In the genomic region with DNA sequence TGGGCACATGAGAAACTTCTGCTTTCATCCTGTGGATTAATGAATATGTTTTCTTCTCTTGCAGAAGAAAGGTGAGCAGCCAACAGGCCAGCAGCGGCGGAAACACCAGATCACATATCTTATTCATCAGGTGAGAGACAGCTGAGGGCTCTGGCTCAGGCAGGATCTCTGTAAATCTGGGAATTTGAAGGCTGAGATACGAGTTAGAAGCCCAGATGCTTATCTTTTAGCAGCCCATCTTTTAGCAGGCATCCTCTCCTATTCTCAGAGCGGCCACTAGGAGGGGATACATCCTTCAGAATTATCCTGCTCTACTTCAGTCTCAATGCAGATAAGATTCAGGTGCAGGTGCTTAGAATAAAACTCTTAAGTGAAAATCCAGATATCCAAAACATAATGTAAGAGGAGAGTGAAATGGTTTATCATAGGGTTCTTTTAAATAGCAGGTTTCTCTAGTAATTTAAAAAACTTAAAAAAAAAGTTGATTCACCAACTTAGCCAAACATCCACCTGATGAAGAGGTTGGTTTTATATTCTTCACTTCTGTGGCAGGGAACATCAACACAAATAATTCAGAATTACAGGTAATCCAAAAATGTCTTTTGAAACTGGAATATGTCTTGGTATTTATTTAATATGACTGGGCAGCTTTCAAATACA, we compare ENCODE assay signal across 7 cellular contexts. TPM values are rescaled to one million over a fixed set of nuclear protein-coding genes. Genes with fewer than 3 reads are reported as not detected.
DNase-seq lines count a peak whose midpoint lies in the region; ATAC-seq and FAIRE-seq lines count a peak whose summit lies in the region.

No MANE protein-coding gene starts in this region.

- H3K27ac Mint-ChIP-seq in activated naive CD8-positive, alpha-beta T cell treated with anti-CD3 and anti-CD28 coated beads for 36 hours: no peak overlapping the region

- no peak for ATAC-seq in GM18519 (IDR thresholded peaks at IDR 0.05; ENCODE audit: low FRiP score, unreplicated experiment)

- peaks cover 27% of the 10 kb centered on the region for H3K36me3 Mint-ChIP-seq in activated naive CD8-positive, alpha-beta T cell treated with anti-CD3 and anti-CD28 coated beads for 36 hours

- H3K4me3 Mint-ChIP-seq in activated naive CD8-positive, alpha-beta T cell treated with anti-CD3 and anti-CD28 coated beads for 36 hours: no peak overlapping the region

- H3K4me1 Mint-ChIP-seq in activated naive CD8-positive, alpha-beta T cell treated with anti-CD3 and anti-CD28 coated beads for 36 hours: peaks cover 3% of the 10 kb centered on the region

- H3K27me3 Mint-ChIP-seq in activated naive CD8-positive, alpha-beta T cell treated with anti-CD3 and anti-CD28 coated beads for 36 hours: no peaks in the 10 kb centered on the region

- DNase-seq in ELR (ENCODE audit: low read depth): peak; percentile 79
- peak; percentile 69 for DNase-seq in Jurkat, Clone E6-1 (ENCODE audit: low read depth, low spot score)
- peak; percentile 45 for DNase-seq in RCC 7860 (ENCODE audit: low spot score)
- peak; percentile 48 for DNase-seq in activated naive CD8-positive, alpha-beta T cell treated with anti-CD3 and anti-CD28 coated beads for 36 hours
- peak; percentile 57 for DNase-seq in hepatic stellate cell (ENCODE audit: low spot score)
- peak; percentile 48 for DNase-seq in stimulated activated CD4-positive, alpha-beta T cell treated with anti-CD3 and anti-CD28 coated beads, Interleukin-2, amount 100 ng/mL, for 4 hours (ENCODE audit: low read depth)

- FAIRE-seq in RCC 7860 (lab: Jason Lieb, UNC): peak; percentile 58

- no peak overlapping the region for H3K4me3 ChIP-seq in Jurkat, Clone E6-1 (ENCODE audit: low read length)

- H3K9me3 Mint-ChIP-seq in activated naive CD8-positive, alpha-beta T cell treated with anti-CD3 and anti-CD28 coated beads for 36 hours: no peaks in the 10 kb centered on the region

RNA-seq across cellular contexts. Expression of a gene that starts 19.3 kb away (rescaled TPM):
- 21.8 TPM for polyA plus RNA-seq in Jurkat, Clone E6-1 (2012; ENCODE audit: insufficient read depth, insufficient read length)
- total RNA-seq in activated naive CD8-positive, alpha-beta T cell treated with anti-CD3 and anti-CD28 coated beads for 36 hours: 100 to 1,000 TPM; 186 TPM

RNA-seq across cellular contexts. Expression of a gene that starts 30.0 kb away (rescaled TPM):
- 84.1 TPM for polyA plus RNA-seq in Jurkat, Clone E6-1 (2012; ENCODE audit: insufficient read depth, insufficient read length)
- 10 to 100 TPM; 91.8 to 96.0 TPM for total RNA-seq in activated naive CD8-positive, alpha-beta T cell treated with anti-CD3 and anti-CD28 coated beads for 36 hours

RNA-seq across cellular contexts. Expression of a gene that starts 45.9 kb away (rescaled TPM):
- 382 TPM for polyA plus RNA-seq in Jurkat, Clone E6-1 (2012; ENCODE audit: insufficient read depth, insufficient read length)
- total RNA-seq in activated naive CD8-positive, alpha-beta T cell treated with anti-CD3 and anti-CD28 coated beads for 36 hours: 100 to 1,000 TPM; 271 to 274 TPM

RNA-seq across cellular contexts. Expression of a gene that starts 56.5 kb away (rescaled TPM):
- polyA plus RNA-seq in Jurkat, Clone E6-1 (2012; ENCODE audit: insufficient read depth, insufficient read length): 221 TPM
- total RNA-seq in activated naive CD8-positive, alpha-beta T cell treated with anti-CD3 and anti-CD28 coated beads for 36 hours: 10 to 100 TPM; 85.1 to 94.6 TPM
